Comparison of ENCODE assay signal across 8 cellular contexts in genomic region chr3:12479919-12480425, GRCh38. TPM values are rescaled to one million over a fixed set of nuclear protein-coding genes. Genes with fewer than 3 reads are reported as not detected.
DNase-seq lines count a peak whose midpoint lies in the region; ATAC-seq and TF ChIP-seq lines count a peak whose summit lies in the region.

No MANE protein-coding gene starts in this region.

- H3K9me3 ChIP-seq in lower lobe of right lung (no peaks in the 10 kb centered on the region), vagina (no peaks in the 10 kb centered on the region)

- no peaks in the 10 kb centered on the region for H3K27me3 ChIP-seq in lower lobe of right lung (ENCODE audit: low read depth)
- H3K27me3 ChIP-seq in vagina, result no peaks in the 10 kb centered on the region

- peak; percentile 16 to 18 for DNase-seq in activated CD4-positive, alpha-beta T cell treated with anti-CD3 and anti-CD28 coated beads for 4 hours
- DNase-seq in activated CD4-positive, alpha-beta T cell treated with anti-CD3 and anti-CD28 coated beads, Interleukin-2, amount 50 U/mL, for 4 hours, result no peak
- DNase-seq in Kasumi-1 (lab: John Stamatoyannopoulos, UW) (peak; percentile 55 to 66), SKM-1 (lab: John Stamatoyannopoulos, UW; ENCODE audit: unreplicated experiment) (peak; percentile 50), ecto neural progenitor cell (ENCODE audit: low spot score) (peak; percentile 63), lower lobe of right lung (no peak), vagina (ENCODE audit: extremely low spot score in 2 of 2) (no peak)

- H3K36me3 ChIP-seq in lower lobe of right lung, result no peaks in the 10 kb centered on the region
- H3K36me3 ChIP-seq in vagina, result no peaks in the 10 kb centered on the region

- no peak for TF ChIP-seq POLR2A in vagina (IDR thresholded peaks at IDR 0.05)

- ATAC-seq in lower lobe of right lung, result peak; percentile 44 to 49
- ATAC-seq in HG03460 (IDR thresholded peaks at IDR 0.05; ENCODE audit: unreplicated experiment), result no peak

- H3K4me3 ChIP-seq in lower lobe of right lung (no peak overlapping the region), vagina (no peak overlapping the region)

- no peak overlapping the region for H3K27ac ChIP-seq in lower lobe of right lung
- no peak overlapping the region for H3K27ac ChIP-seq in vagina

- TF ChIP-seq CTCF in lower lobe of right lung (IDR thresholded peaks at IDR 0.05), result peak; percentile 78
- TF ChIP-seq CTCF in vagina (IDR thresholded peaks at IDR 0.05), result peak; percentile 75 to 86 (median 84)

- H3K4me1 ChIP-seq in lower lobe of right lung, result peaks cover 30% of the 10 kb centered on the region
- H3K4me1 ChIP-seq in vagina, result peaks cover 28% of the 10 kb centered on the region

- intact Hi-C loops in lower lobe of right lung (cut with DNase I) (no loop called here), vagina (cut with DNase I) (loop anchor here (2.0 kb wide), 1 partner anchor 345 kb away; no protein-coding TSS in a partner anchor)

RNA-seq across cellular contexts. Expression of gene TSEN2, which starts 4.3 kb away (rescaled TPM):
- total RNA-seq in lower lobe of right lung (23.6 TPM), vagina (16.0 TPM)

Comparison
In these comparisons a context has a peak if more than half of its experiments do, and no peak if none do; other contexts are left out.
1. DNase-seq: peak in activated CD4-positive, alpha-beta T cell treated with anti-CD3 and anti-CD28 coated beads for 4 hours (2 of 2), Kasumi-1 (2 of 2), SKM-1 (single experiment) and ecto neural progenitor cell (single experiment); none in activated CD4-positive, alpha-beta T cell treated with anti-CD3 and anti-CD28 coated beads, Interleukin-2, amount 50 U/mL, for 4 hours (0 of 2), lower lobe of right lung (single experiment) and vagina (0 of 2).